ENCODE assay signal across 8 cellular contexts in genomic region chr18:23307567-23308295, GRCh38.
DNase-seq lines count a peak whose midpoint lies in the region; ATAC-seq lines count a peak whose summit lies in the region.
"Had no signal": no experiment of that assay in that cellular context is flagged by ENCODE, and none has a peak within 500 bp of the region (broad histone marks: within the 10 kb centered on the region; RNA-seq: fewer than 3 reads in every experiment).

No MANE protein-coding gene starts in this region.

- DNase-seq in GM19238 (ENCODE audit: insufficient read length, low spot score) (peak; percentile 49), renal cortical epithelial cell (ENCODE audit: low read depth) (peak; percentile 47), NCI-H2081 (lab: John Stamatoyannopoulos, UW) (no peak), KBM-7 (no peak), NCI-H1417 treated with DMSO at 0.1 percent for 48 hours (lab: John Stamatoyannopoulos, UW) (no peak)
- peak; percentile 24 for DNase-seq in activated naive CD8-positive, alpha-beta T cell treated with anti-CD3 and anti-CD28 coated beads, Interleukin-2, amount 50 U/mL, for 24 hours

- no peaks in the 10 kb centered on the region for H3K9me3 Mint-ChIP-seq in activated naive CD8-positive, alpha-beta T cell treated with anti-CD3 and anti-CD28 coated beads, Interleukin-2, amount 50 U/mL, for 24 hours
- H3K9me3 Mint-ChIP-seq: activated naive CD4-positive, alpha-beta T cell treated with anti-CD3 and anti-CD28 coated beads, Interleukin-2, amount 50 U/mL, for 24 hours had no signal

- H3K4me3 Mint-ChIP-seq in activated naive CD8-positive, alpha-beta T cell treated with anti-CD3 and anti-CD28 coated beads, Interleukin-2, amount 50 U/mL, for 24 hours, result peak overlapping the region; percentile 24
- H3K4me3 Mint-ChIP-seq: activated naive CD4-positive, alpha-beta T cell treated with anti-CD3 and anti-CD28 coated beads, Interleukin-2, amount 50 U/mL, for 24 hours had no signal

- no peaks in the 10 kb centered on the region for H3K27me3 Mint-ChIP-seq in activated naive CD8-positive, alpha-beta T cell treated with anti-CD3 and anti-CD28 coated beads, Interleukin-2, amount 50 U/mL, for 24 hours
- H3K27me3 Mint-ChIP-seq: activated naive CD4-positive, alpha-beta T cell treated with anti-CD3 and anti-CD28 coated beads, Interleukin-2, amount 50 U/mL, for 24 hours had no signal

- peak; percentile 64 for ATAC-seq in HG03196 (IDR thresholded peaks at IDR 0.05; ENCODE audit: unreplicated experiment)
- peak; percentile 66 for ATAC-seq in activated naive CD8-positive, alpha-beta T cell treated with anti-CD3 and anti-CD28 coated beads, Interleukin-2, amount 50 U/mL, for 24 hours

- peaks cover 37% of the 10 kb centered on the region for H3K4me1 Mint-ChIP-seq in activated naive CD8-positive, alpha-beta T cell treated with anti-CD3 and anti-CD28 coated beads, Interleukin-2, amount 50 U/mL, for 24 hours

- in situ Hi-C loops in KBM-7 (cut with MboI; ENCODE audit: low pct_unique_long_range_greater_than_20kb, low sequenced_read_pairs), result no loop called here

- peak overlapping the region; percentile 70 for H3K27ac Mint-ChIP-seq in activated naive CD8-positive, alpha-beta T cell treated with anti-CD3 and anti-CD28 coated beads, Interleukin-2, amount 50 U/mL, for 24 hours
- H3K27ac Mint-ChIP-seq: activated naive CD4-positive, alpha-beta T cell treated with anti-CD3 and anti-CD28 coated beads, Interleukin-2, amount 50 U/mL, for 24 hours had no signal

- H3K36me3 Mint-ChIP-seq in activated naive CD8-positive, alpha-beta T cell treated with anti-CD3 and anti-CD28 coated beads, Interleukin-2, amount 50 U/mL, for 24 hours (ENCODE audit: low read depth), result peaks cover 5% of the 10 kb centered on the region
- H3K36me3 Mint-ChIP-seq: activated naive CD4-positive, alpha-beta T cell treated with anti-CD3 and anti-CD28 coated beads, Interleukin-2, amount 50 U/mL, for 24 hours had no signal

Comparison
In these comparisons a context has a peak if more than half of its experiments do, and no peak if none do; other contexts are left out.
1. DNase-seq: peak in GM19238 (single experiment), activated naive CD8-positive, alpha-beta T cell treated with anti-CD3 and anti-CD28 coated beads, Interleukin-2, amount 50 U/mL, for 24 hours (single experiment) and renal cortical epithelial cell (single experiment); none in NCI-H2081 (0 of 2), KBM-7 (single experiment) and NCI-H1417 treated with DMSO at 0.1 percent for 48 hours (single experiment).